ENCODE assay signal across 15 cellular contexts in genomic region chrX:140504371-140505324, GRCh38. TPM values are rescaled to one million over a fixed set of nuclear protein-coding genes. Genes with fewer than 3 reads are reported as not detected.
DNase-seq lines count a peak whose midpoint lies in the region; ATAC-seq and TF ChIP-seq lines count a peak whose summit lies in the region.
"Had no signal": no experiment of that assay in that cellular context is flagged by ENCODE, and none has a peak within 500 bp of the region (broad histone marks: within the 10 kb centered on the region; RNA-seq: fewer than 3 reads in every experiment).

Gene SOX3, minus strand, starts transcription at chrX:140505069. Its CDS starts 9 bp downstream, at chrX:140505060.

- no peak within 1 kb of the TSS for H3K27ac Mint-ChIP-seq in osteocyte (ENCODE audit: unreplicated experiment)

- no peak within 1 kb of the TSS for H3K4ac ChIP-seq in IMR-90 (ENCODE audit: low read depth, low read length)

- H3K27me3 Mint-ChIP-seq in osteocyte (ENCODE audit: unreplicated experiment): peaks cover 76% of the 10 kb centered on the region

- BruUV-seq in A673 (replicated peaks; lab: Mats Ljungman, UMichigan): no TSS peak
- no TSS peak for BruUV-seq in IMR-90 (replicated peaks; lab: Mats Ljungman, UMichigan)

- H3K4me3 Mint-ChIP-seq in osteocyte (ENCODE audit: unreplicated experiment): peak within 1 kb of the TSS; percentile 57

- H3K9me1 ChIP-seq in IMR-90 (ENCODE audit: insufficient read depth, low read length): no peaks in the 10 kb centered on the region

- no peak within 1 kb of the TSS for H3K27ac ChIP-seq in A673 (ENCODE audit: low read depth, low read length, poor library complexity, severe bottlenecking)
- H3K27ac ChIP-seq in IMR-90 (ENCODE audit: insufficient read depth, low read length): no peak within 1 kb of the TSS
- H3K27ac ChIP-seq in esophagus squamous epithelium: no peak within 1 kb of the TSS
- H3K27ac ChIP-seq in MM.1S (ENCODE audit: low read length): no peak within 1 kb of the TSS
- H3K27ac ChIP-seq: C4-2B, prostate gland had no signal

- H2AK9ac ChIP-seq in IMR-90 (replicated peaks; ENCODE audit: low read depth, low read length, poor library complexity): no peak within 1 kb of the TSS

- no peak within 1 kb of the TSS for H2AK5ac ChIP-seq in IMR-90 (ENCODE audit: low read depth, low read length)

- WGBS in IMR-90 (ENCODE audit: extremely low coverage in 2 of 2, insufficient read length in 1 of 2), 2 experiments: 35% methylated on average over 62 of the region's 87 CpGs; no CpG with 5 or more reads in 1 of the 2 experiments
- WGBS in esophagus squamous epithelium, 2 donors: 52% methylated on average over 21 of the region's 87 CpGs; no CpG with 5 or more reads in 1 of the 2 donors

- no peak within 1 kb of the TSS for H3K18ac ChIP-seq in IMR-90 (ENCODE audit: low read depth, low read length)

- H3K9me2 ChIP-seq in MM.1S (replicated peaks; ENCODE audit: insufficient read depth, low read length): no peaks in the 10 kb centered on the region

- H3K9ac ChIP-seq in IMR-90 (ENCODE audit: low read depth, low read length) (no peak within 1 kb of the TSS), MM.1S (ENCODE audit: low read length) (no peak within 1 kb of the TSS)

- no peak within 1 kb of the TSS for H4K8ac ChIP-seq in IMR-90 (ENCODE audit: low read depth in 2 of 2, low read length in 2 of 2)

- H4K5ac ChIP-seq in IMR-90 (ENCODE audit: low read depth, low read length): no peak within 1 kb of the TSS

- ATAC-seq in IMR-90 (ENCODE audit: low read depth) (no peak), GM18868 (IDR thresholded peaks at IDR 0.05; ENCODE audit: unreplicated experiment) (no peak)
- no peak for ATAC-seq in activated CD4-positive, CD25-positive, alpha-beta regulatory T cell treated with anti-CD3 and anti-CD28 coated beads, Interleukin-2, amount 50 U/mL, for 24 hours

- H2AFZ ChIP-seq in IMR-90 (replicated peaks; ENCODE audit: low read length, poor library complexity) (peak within 1 kb of the TSS; percentile 16), MM.1S (ENCODE audit: low read length) (no peak within 1 kb of the TSS)

- peaks cover 19% of the 10 kb centered on the region for H3K4me1 Mint-ChIP-seq in osteocyte (ENCODE audit: unreplicated experiment)

- H4K20me1 ChIP-seq in IMR-90 (ENCODE audit: insufficient read depth, low read length): no peaks in the 10 kb centered on the region
- no peaks in the 10 kb centered on the region for H4K20me1 ChIP-seq in MM.1S (ENCODE audit: insufficient read depth, low read length)

- no peak within 1 kb of the TSS for H4K91ac ChIP-seq in IMR-90 (ENCODE audit: insufficient read depth, low read depth, low read length)

- H3K27me3 ChIP-seq in A673 (replicated peaks; ENCODE audit: insufficient read depth, low read depth, low read length, poor library complexity) (peaks cover 100% of the 10 kb centered on the region), IMR-90 (ENCODE audit: control insufficient read depth, insufficient read depth, low read length) (peaks cover 81% of the 10 kb centered on the region), esophagus squamous epithelium (peaks cover 0 to 100% (median 45%) of the 10 kb centered on the region in 4 donors), MM.1S (replicated peaks; ENCODE audit: insufficient read depth, low read length) (no peaks in the 10 kb centered on the region)

- DNase-seq in A673 (ENCODE audit: low spot score) (no peak), IMR-90 (no peak), esophagus squamous epithelium (lab: John Stamatoyannopoulos, UW) (no peak), osteocyte (ENCODE audit: extremely low spot score, unreplicated experiment) (no peak), MM.1S (no peak)
- DNase-seq in activated CD8-positive, alpha-beta memory T cell treated with anti-CD3 and anti-CD28 coated beads, Interleukin-2, amount 50 U/mL, for 48 hours: no peak
- DNase-seq: activated CD4-positive, alpha-beta T cell treated with anti-CD3 and anti-CD28 coated beads for 4 hours; activated naive CD8-positive, alpha-beta T cell treated with anti-CD3 and anti-CD28 coated beads, Interleukin-2, amount 10 ng/mL, durations not matched to agents 7 days and 5 days; MV-4-11 had no signal

- TF ChIP-seq RAD21 in IMR-90 (IDR thresholded peaks at IDR 0.05; ENCODE audit: low read length): no peak

- in situ Hi-C loops in IMR-90 (cut with MboI; ENCODE audit: low sequenced_read_pairs): no loop called here

- no peak within 1 kb of the TSS for H3K56ac ChIP-seq in IMR-90 (ENCODE audit: extremely low read depth, insufficient read depth, low read length)

- H3K9me3 ChIP-seq in A673 (ENCODE audit: low read depth, low read length, poor library complexity, severe bottlenecking) (no peaks in the 10 kb centered on the region), IMR-90 (ENCODE audit: control insufficient read depth, insufficient read depth, low read length) (peaks cover 10% of the 10 kb centered on the region; the same call in 1 of the 2 replicates), esophagus squamous epithelium (peaks cover 0 to 6% (median 0%) of the 10 kb centered on the region in 3 donors), MM.1S (replicated peaks; ENCODE audit: insufficient read depth, low read length) (no peaks in the 10 kb centered on the region)
- H3K9me3 ChIP-seq: prostate gland had no signal

- H3K14ac ChIP-seq in IMR-90 (replicated peaks; ENCODE audit: low read depth, low read length): no peak within 1 kb of the TSS

- dilution Hi-C loops in IMR-90 (cut with HindIII; ENCODE audit: low sequenced_read_pairs, unreplicated experiment): no loop called here

- H2BK20ac ChIP-seq in IMR-90 (ENCODE audit: low read depth, low read length): no peak within 1 kb of the TSS

- H3K79me2 ChIP-seq in MM.1S (ENCODE audit: low read length): no peaks in the 10 kb centered on the region

- no peaks in the 10 kb centered on the region for H3F3A ChIP-seq in MM.1S (ENCODE audit: insufficient read depth, low read length)

- H3K23ac ChIP-seq in IMR-90 (ENCODE audit: low read depth, low read length): no peak within 1 kb of the TSS

- H3K79me1 ChIP-seq in IMR-90 (ENCODE audit: low read depth in 1 of 2, low read length in 2 of 2): no peaks in the 10 kb centered on the region

- H2BK5ac ChIP-seq in IMR-90 (ENCODE audit: low read depth, low read length, poor library complexity, severe bottlenecking): no peak within 1 kb of the TSS

- H3K36me3 ChIP-seq in A673 (ENCODE audit: insufficient read depth, low read length, poor library complexity, severe bottlenecking) (no peaks in the 10 kb centered on the region), IMR-90 (ENCODE audit: control insufficient read depth, insufficient read depth, low read length) (no peaks in the 10 kb centered on the region), esophagus squamous epithelium (no peaks in the 10 kb centered on the region), MM.1S (replicated peaks; ENCODE audit: insufficient read depth, low read length) (no peaks in the 10 kb centered on the region)
- H3K36me3 ChIP-seq: prostate gland had no signal

- H3K4me1 ChIP-seq in A673 (ENCODE audit: insufficient read depth, low read length, poor library complexity, severe bottlenecking) (no peaks in the 10 kb centered on the region), IMR-90 (ENCODE audit: control insufficient read depth, insufficient read depth, low read length) (no peaks in the 10 kb centered on the region), esophagus squamous epithelium (peaks cover 0 to 53% (median 0%) of the 10 kb centered on the region in 3 donors), MM.1S (ENCODE audit: low read length) (no peaks in the 10 kb centered on the region)
- H3K4me1 ChIP-seq: prostate gland had no signal

- H3K4me2 ChIP-seq in IMR-90 (ENCODE audit: low read depth, low read length) (peak within 1 kb of the TSS; percentile 54), MM.1S (ENCODE audit: low read depth, low read length) (no peak within 1 kb of the TSS)

- H3K4me3 ChIP-seq in A673 (ENCODE audit: low read depth, low read length, poor library complexity, severe bottlenecking) (peak within 1 kb of the TSS; percentile 33), IMR-90 (ENCODE audit: insufficient read depth, low read depth, low read length) (peak within 1 kb of the TSS; percentile 33), esophagus squamous epithelium (peak within 1 kb of the TSS in 3 of 4 donors; percentile 8 to 50 (median 38)), MM.1S (ENCODE audit: low read length) (no peak within 1 kb of the TSS)
- H3K4me3 ChIP-seq: prostate gland had no signal

- no peak within 1 kb of the TSS for H2BK120ac ChIP-seq in IMR-90 (ENCODE audit: low read depth, low read length)

- no peak for TF ChIP-seq POLR2A in IMR-90 (IDR thresholded peaks at IDR 0.05; ENCODE audit: low read depth, low read length)
- no peak for TF ChIP-seq POLR2A in esophagus squamous epithelium (IDR thresholded peaks at IDR 0.05)

- TF ChIP-seq CTCF in A673 (conservative IDR thresholded peaks at IDR 0.05; ENCODE audit: low read depth, low read length) (no peak), IMR-90 (conservative IDR thresholded peaks at IDR 0.05; ENCODE audit: low read depth, low read length) (no peak), esophagus squamous epithelium (IDR thresholded peaks at IDR 0.05) (no peak), osteocyte (IDR thresholded peaks at IDR 0.05) (no peak), MM.1S (IDR thresholded peaks at IDR 0.05; ENCODE audit: low read length) (no peak)

- H3K9me3 Mint-ChIP-seq in osteocyte (ENCODE audit: unreplicated experiment): no peaks in the 10 kb centered on the region
- H3K9me3 Mint-ChIP-seq: activated naive CD8-positive, alpha-beta T cell treated with anti-CD3 and anti-CD28 coated beads, Interleukin-2, amount 10 ng/mL, durations not matched to agents 7 days and 5 days had no signal

- H3K36me3 Mint-ChIP-seq in osteocyte (ENCODE audit: unreplicated experiment): no peaks in the 10 kb centered on the region
- H3K36me3 Mint-ChIP-seq: activated naive CD8-positive, alpha-beta T cell treated with anti-CD3 and anti-CD28 coated beads, Interleukin-2, amount 10 ng/mL, durations not matched to agents 7 days and 5 days had no signal

- CTCF ChIA-PET in A673 (lab: Charles Lee) (no interaction called here), IMR-90 (lab: Yijun Ruan, JAX) (no interaction called here)

- POLR2A ChIA-PET in A673 (lab: Charles Lee; ENCODE audit: low non-redundant PET) (no interaction called here), IMR-90 (lab: Charles Lee; ENCODE audit: unreplicated experiment) (no interaction called here)

- intact Hi-C loops in A673 (cut with micrococcal nuclease; ENCODE audit: unreplicated experiment): loop anchor here (5.0 to 10.0 kb wide), 2 partner anchors 380 to 447 kb away; no protein-coding TSS in a partner anchor
- intact Hi-C loops in IMR-90 (cut with micrococcal nuclease): loop anchor here (10.0 kb wide), 1 partner anchor 450 kb away; no protein-coding TSS in a partner anchor
- intact Hi-C loops in esophagus squamous epithelium (cut with DNase I): no loop called here

- H2BK15ac ChIP-seq in IMR-90 (ENCODE audit: low read depth, low read length): no peak within 1 kb of the TSS

RNA-seq across cellular contexts. Expression of gene SOX3, which starts in this region (rescaled TPM):
- total RNA-seq in A673 (2021) (not detected in 2 replicates), IMR-90 (2012; rRNA removed) (not detected in 2 replicates), esophagus squamous epithelium (not detected), osteocyte (not detected in 2 replicates)
- 0.03 TPM in 1 of 2 replicates, not detected in the other for polyA plus RNA-seq in IMR-90 (2012; rRNA removed)
- 0.03 TPM in 1 of 2 replicates, not detected in the other for polyA plus RNA-seq in IMR-90 (2012; cell fraction: cytosol; rRNA removed)
- not detected in 2 replicates for polyA plus RNA-seq in IMR-90 (2012; cell fraction: nucleus; rRNA removed; ENCODE audit: low replicate concordance)
- total RNA-seq: activated naive CD8-positive, alpha-beta T cell treated with anti-CD3 and anti-CD28 coated beads, Interleukin-2, amount 10 ng/mL, durations not matched to agents 7 days and 5 days; left lobe of liver; SK-MEL-5 had no signal
